Comparison of ENCODE assay signal across 1 cellular context in the genomic region with DNA sequence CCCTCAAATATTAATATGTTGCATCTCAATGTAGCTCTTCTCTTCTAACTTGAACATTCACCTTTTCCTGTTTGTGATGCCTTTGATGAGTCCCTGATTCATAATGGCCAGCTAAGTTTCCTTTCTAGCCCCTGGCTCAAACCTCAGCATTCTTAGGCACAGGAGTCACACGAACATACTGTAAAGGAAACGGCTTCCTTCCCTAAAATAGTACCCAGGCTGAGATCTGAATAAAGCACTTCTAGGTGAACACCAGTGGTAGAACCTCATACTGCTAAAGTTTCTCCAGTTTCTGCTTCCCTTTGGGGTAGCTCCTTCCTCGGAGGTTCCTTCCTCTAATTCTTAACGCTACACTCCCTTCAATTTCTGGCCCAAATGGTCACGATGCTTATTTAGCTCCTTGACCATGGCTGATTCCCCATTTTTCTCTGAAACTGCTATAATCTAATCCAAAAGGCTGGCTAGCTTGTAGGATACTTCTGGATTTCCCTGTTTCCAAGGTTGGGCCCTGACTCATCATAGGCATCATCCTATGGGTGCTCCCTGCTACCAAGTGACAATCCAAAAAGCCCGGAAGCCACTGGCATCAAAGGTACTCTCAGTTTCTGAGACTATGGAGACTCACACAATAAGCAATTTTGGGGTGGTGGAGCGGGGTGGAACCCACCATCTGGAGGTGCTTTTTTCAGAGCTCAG.
A peak's percentile ranks its signal among the peaks of the same experiment; 100 is the strongest.
TF ChIP-seq lines count a peak whose summit lies in the region.

No MANE protein-coding gene starts in this region.

TF ChIP-seq in IMR-90, 13 proteins besides CTCF, POLR2A, EP300 and RAD21 (continued from another document):
- TF ChIP-seq, protein P1, sequence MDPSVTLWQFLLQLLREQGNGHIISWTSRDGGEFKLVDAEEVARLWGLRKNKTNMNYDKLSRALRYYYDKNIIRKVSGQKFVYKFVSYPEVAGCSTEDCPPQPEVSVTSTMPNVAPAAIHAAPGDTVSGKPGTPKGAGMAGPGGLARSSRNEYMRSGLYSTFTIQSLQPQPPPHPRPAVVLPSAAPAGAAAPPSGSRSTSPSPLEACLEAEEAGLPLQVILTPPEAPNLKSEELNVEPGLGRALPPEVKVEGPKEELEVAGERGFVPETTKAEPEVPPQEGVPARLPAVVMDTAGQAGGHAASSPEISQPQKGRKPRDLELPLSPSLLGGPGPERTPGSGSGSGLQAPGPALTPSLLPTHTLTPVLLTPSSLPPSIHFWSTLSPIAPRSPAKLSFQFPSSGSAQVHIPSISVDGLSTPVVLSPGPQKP (IDR thresholded peaks at IDR 0.05; ENCODE audit: borderline replicate concordance, low read depth, low read length), result no peak
- no peak for TF ChIP-seq FOS (IDR thresholded peaks at IDR 0.05; ENCODE audit: low read depth, low read length)
- 0 out of 2 replicates have a peak, but pooled peaks have one; percentile 4 for TF ChIP-seq MAFK (IDR thresholded peaks at IDR 0.05; ENCODE audit: low read depth, low read length)
- TF ChIP-seq, protein P2, sequence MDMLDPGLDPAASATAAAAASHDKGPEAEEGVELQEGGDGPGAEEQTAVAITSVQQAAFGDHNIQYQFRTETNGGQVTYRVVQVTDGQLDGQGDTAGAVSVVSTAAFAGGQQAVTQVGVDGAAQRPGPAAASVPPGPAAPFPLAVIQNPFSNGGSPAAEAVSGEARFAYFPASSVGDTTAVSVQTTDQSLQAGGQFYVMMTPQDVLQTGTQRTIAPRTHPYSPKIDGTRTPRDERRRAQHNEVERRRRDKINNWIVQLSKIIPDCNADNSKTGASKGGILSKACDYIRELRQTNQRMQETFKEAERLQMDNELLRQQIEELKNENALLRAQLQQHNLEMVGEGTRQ (IDR thresholded peaks at IDR 0.05; ENCODE audit: low read depth, low read length), result no peak
